In genomic region chr5:122014232-122014940, GRCh38 we compare ENCODE assay signal across 16 cellular contexts. TPM values are rescaled to one million over a fixed set of nuclear protein-coding genes. Genes with fewer than 3 reads are reported as not detected.
DNase-seq lines count a peak whose midpoint lies in the region; TF ChIP-seq lines count a peak whose summit lies in the region.
"Had no signal": no experiment of that assay in that cellular context is flagged by ENCODE, and none has a peak within 500 bp of the region (broad histone marks: within the 10 kb centered on the region; RNA-seq: fewer than 3 reads in every experiment).

No MANE protein-coding gene starts in this region.

- no peaks in the 10 kb centered on the region for H4K20me1 ChIP-seq in GM23248 (ENCODE audit: insufficient read depth)

- peak overlapping the region; percentile 38 for H3K4me2 ChIP-seq in GM23248 (ENCODE audit: unreplicated experiment)
- H3K4me2 ChIP-seq: A549 had no signal

- H3K27ac ChIP-seq in A673 (ENCODE audit: low read depth, low read length, poor library complexity, severe bottlenecking), result no peak overlapping the region
- H3K27ac ChIP-seq in GM23248, result no peak overlapping the region
- H3K27ac ChIP-seq: A549, C4-2B had no signal

- 0 out of 2 replicates have a peak, but pooled peaks cover 3% of the 10 kb centered on the region for H3F3A ChIP-seq in GM23248 (ENCODE audit: insufficient read depth)

- H3K79me2 ChIP-seq in GM23248 (ENCODE audit: insufficient read depth), result peaks cover 37% of the 10 kb centered on the region

- H3K4me3 ChIP-seq in A673 (ENCODE audit: low read depth, low read length, poor library complexity, severe bottlenecking) (no peak overlapping the region), GM23248 (peak overlapping the region; percentile 20; the same call in 1 of the 2 replicates), cardiac fibroblast (replicated peaks in 1 of 2; ENCODE audit: low read depth in 2 of 2, low read length in 2 of 2) (no peak overlapping the region), fibroblast of villous mesenchyme (ENCODE audit: low read depth, low read length) (no peak overlapping the region)
- H3K4me3 ChIP-seq: A549 had no signal

- peak overlapping the region; percentile 30; the same call in 1 of the 2 replicates for H2AFZ ChIP-seq in GM23248

- no peaks in the 10 kb centered on the region for H3K36me3 ChIP-seq in A673 (ENCODE audit: insufficient read depth, low read length, poor library complexity, severe bottlenecking)
- no peaks in the 10 kb centered on the region for H3K36me3 ChIP-seq in GM23248 (ENCODE audit: low read depth)

- H3K4me1 ChIP-seq in A673 (ENCODE audit: insufficient read depth, low read length, poor library complexity, severe bottlenecking), result peaks cover 17% of the 10 kb centered on the region
- H3K4me1 ChIP-seq in GM23248 (ENCODE audit: insufficient read depth), result peaks cover 27% of the 10 kb centered on the region
- H3K4me1 ChIP-seq: A549 had no signal

- intact Hi-C loops in A673 (cut with micrococcal nuclease; ENCODE audit: unreplicated experiment), result no loop called here

- no peaks in the 10 kb centered on the region for H3K9me3 ChIP-seq in A673 (ENCODE audit: low read depth, low read length, poor library complexity, severe bottlenecking)
- no peaks in the 10 kb centered on the region for H3K9me3 ChIP-seq in GM23248 (ENCODE audit: low read depth)
- H3K9me3 ChIP-seq: A549 had no signal

- DNase-seq in A673 (ENCODE audit: low spot score) (peak; percentile 38), GM23248 (peak; percentile 59), cardiac fibroblast (ENCODE audit: low read depth in 2 of 2) (peak; percentile 25 to 32), fibroblast of villous mesenchyme (ENCODE audit: low read depth) (peak; percentile 20), NCI-H2081 (lab: John Stamatoyannopoulos, UW) (no peak), medulla oblongata (ENCODE audit: extremely low spot score) (no peak), inferior parietal cortex (ENCODE audit: extremely low spot score) (no peak), EL (no peak)
- DNase-seq: AML-193, NCI-H1417, NCI-H187 treated with DMSO at 0.1 percent for 48 hours, NCI-H2171, NCI-H526, T-helper 1 cell had no signal

- CTCF ChIA-PET in A673 (lab: Charles Lee), result no interaction called here

- H3K9ac ChIP-seq in GM23248, result peak overlapping the region; percentile 15; the same call in 1 of the 2 replicates

- no peaks in the 10 kb centered on the region for H3K27me3 ChIP-seq in A673 (replicated peaks; ENCODE audit: insufficient read depth, low read depth, low read length, poor library complexity)
- H3K27me3 ChIP-seq in GM23248 (replicated peaks; ENCODE audit: insufficient read depth), result no peaks in the 10 kb centered on the region

- POLR2A ChIA-PET in A673 (lab: Charles Lee; ENCODE audit: low non-redundant PET), result no interaction called here

- BruUV-seq in A673 (replicated peaks; lab: Mats Ljungman, UMichigan), result no TSS peak

- no peaks in the 10 kb centered on the region for H3K9me2 ChIP-seq in GM23248 (ENCODE audit: insufficient read depth)

- in situ Hi-C loops in GM23248 (cut with MboI), result no loop called here

- no peak for TF ChIP-seq CTCF in A673 (conservative IDR thresholded peaks at IDR 0.05; ENCODE audit: low read depth, low read length)
- no peak for TF ChIP-seq CTCF in cardiac fibroblast (IDR thresholded peaks at IDR 0.05; ENCODE audit: low read depth, low read length)
- no peak for TF ChIP-seq CTCF in fibroblast of villous mesenchyme (IDR thresholded peaks at IDR 0.05; ENCODE audit: insufficient read depth, low read depth, low read length)

- WGBS in GM23248 (ENCODE audit: low coverage in 1 of 2, low lambda C conversion rate in 2 of 2, missing lambda C conversion rate in 2 of 2), 2 experiments, result 10 to 12% methylated on average over 6 of the region's 6 CpGs

RNA-seq across cellular contexts. Expression of gene SRFBP1, which starts 52.6 kb away (rescaled TPM):
- 16.3 and 22.0 TPM in 2 replicates for total RNA-seq in A673 (2021)
- total RNA-seq in GM23248 (2014; rRNA removed; shearing (Covaris generic)), result 9.2 and 10.2 TPM in 2 replicates
- polyA plus RNA-seq in GM23248 (2016; fragmentation: Nextera tagmentation; extraction: Ambion mirVana), result 12.1 and 12.3 TPM in 2 replicates
- 14.2 and 25.5 TPM in 2 replicates for total RNA-seq in fibroblast of villous mesenchyme

Comparison
In these comparisons a context has a peak if more than half of its experiments do, and no peak if none do; other contexts are left out.
1. DNase-seq: peak in A673 (single experiment), GM23248 (single experiment), cardiac fibroblast (2 of 2) and fibroblast of villous mesenchyme (single experiment); none in NCI-H2081 (0 of 2), medulla oblongata (single experiment), inferior parietal cortex (single experiment) and EL (single experiment).